In genomic region chr4:87543835-87544461, GRCh38 we compare ENCODE assay signal across 8 cellular contexts.
DNase-seq lines count a peak whose midpoint lies in the region; ATAC-seq, FAIRE-seq and TF ChIP-seq lines count a peak whose summit lies in the region.

No MANE protein-coding gene starts in this region.

- peak; percentile 50 for TF ChIP-seq CTCF in HFF-Myc (IDR thresholded peaks at IDR 0.05; ENCODE audit: low read depth, low read length, missing control alignments)

- FAIRE-seq in urothelium cell line (lab: Jason Lieb, UNC), result no peak

- no peak for ATAC-seq in HG03565 (IDR thresholded peaks at IDR 0.05; ENCODE audit: unreplicated experiment)

- H3K9me3 ChIP-seq in iPS DF 6.9 (ENCODE audit: control insufficient read depth, insufficient read depth, low read length), result no peaks in the 10 kb centered on the region

- no peak overlapping the region for H3K27ac ChIP-seq in iPS DF 6.9 (ENCODE audit: low read length)

- H3K27me3 ChIP-seq in iPS DF 6.9 (ENCODE audit: control insufficient read depth, insufficient read depth, low read length), result no peaks in the 10 kb centered on the region

- DNase-seq in AG08395 (ENCODE audit: low spot score) (peak; percentile 69), HFF-Myc (ENCODE audit: extremely low read depth, low read depth) (no peak), amniotic epithelial cell (ENCODE audit: low read depth) (peak; percentile 54), iPS DF 6.9 (ENCODE audit: low read depth, low spot score) (peak; percentile 29), urothelium cell line (ENCODE audit: low spot score) (peak; percentile 24), NCI-H187 (lab: John Stamatoyannopoulos, UW) (no peak)
- no peak for DNase-seq in activated effector memory CD4-positive, alpha-beta T cell treated with Interleukin-2 at 50 U/mL for 16 hours

- H3K4me3 ChIP-seq in HFF-Myc (replicated peaks; ENCODE audit: low read depth, low read length) (no peak overlapping the region), iPS DF 6.9 (ENCODE audit: low read length) (no peak overlapping the region)

- no peaks in the 10 kb centered on the region for H3K4me1 ChIP-seq in iPS DF 6.9 (ENCODE audit: control insufficient read depth, insufficient read depth, low read length)

- H3K36me3 ChIP-seq in iPS DF 6.9 (ENCODE audit: control insufficient read depth, insufficient read depth, low read length), result no peaks in the 10 kb centered on the region; the same call in 1 of the 2 replicates

- no CpG with 5 or more reads among the region's 3 CpGs for WGBS in iPS DF 6.9 (ENCODE audit: insufficient coverage, insufficient read length)

Comparison
In these comparisons a context has a peak if more than half of its experiments do, and no peak if none do; other contexts are left out.
1. DNase-seq: peak in AG08395 (single experiment), amniotic epithelial cell (single experiment), iPS DF 6.9 (single experiment) and urothelium cell line (single experiment); none in HFF-Myc (single experiment), NCI-H187 (0 of 2) and activated effector memory CD4-positive, alpha-beta T cell treated with Interleukin-2 at 50 U/mL for 16 hours (single experiment).